8 cellular contexts compared by ENCODE assay signal in genomic region chr11:60970369-60970774, GRCh38. TPM values are rescaled to one million over a fixed set of nuclear protein-coding genes. Genes with fewer than 3 reads are reported as not detected.
DNase-seq lines count a peak whose midpoint lies in the region; ATAC-seq and TF ChIP-seq lines count a peak whose summit lies in the region.

No MANE protein-coding gene starts in this region.

- no peaks in the 10 kb centered on the region for H3K79me2 ChIP-seq in HCT116 (ENCODE audit: insufficient read depth, low read length)
- no peaks in the 10 kb centered on the region for H3K79me2 ChIP-seq in smooth muscle cell (ENCODE audit: low read depth)

- peaks cover 18 to 38% (median 24%) of the 10 kb centered on the region in 4 donors for H3K4me1 Mint-ChIP-seq in CD4-positive, alpha-beta memory T cell

- no peaks in the 10 kb centered on the region for H3K9me3 ChIP-seq in CD4-positive, alpha-beta memory T cell (ENCODE audit: control insufficient read depth in 1 of 2, low read length in 2 of 2)
- H3K9me3 ChIP-seq in HCT116 (ENCODE audit: control insufficient read depth in 1 of 2, insufficient read depth in 1 of 2, low read depth in 1 of 2, low read length in 2 of 2), result no peaks in the 10 kb centered on the region; a peak in 2 of 4 replicates
- no peaks in the 10 kb centered on the region for H3K9me3 ChIP-seq in smooth muscle cell (replicated peaks; ENCODE audit: low read depth)

- no peaks in the 10 kb centered on the region for H3K27me3 ChIP-seq in CD4-positive, alpha-beta memory T cell (ENCODE audit: insufficient read depth, low read length)
- no peaks in the 10 kb centered on the region for H3K27me3 ChIP-seq in HCT116 (ENCODE audit: insufficient read depth, low read length)
- no peaks in the 10 kb centered on the region for H3K27me3 ChIP-seq in smooth muscle cell (ENCODE audit: low read depth)

- peak overlapping the region; percentile 93 to 98 (median 96) for H3K4me3 Mint-ChIP-seq in CD4-positive, alpha-beta memory T cell

- H3K27ac ChIP-seq in CD4-positive, alpha-beta memory T cell (ENCODE audit: low read depth, low read length), result peak overlapping the region; percentile 92
- H3K27ac ChIP-seq in HCT116 (ENCODE audit: low read depth, low read length) (no peak overlapping the region), RWPE1 (no peak overlapping the region), smooth muscle cell (ENCODE audit: low read depth) (no peak overlapping the region)

- peak; percentile 78 to 82 (median 80) for DNase-seq in CD4-positive, alpha-beta memory T cell
- peak; percentile 16 for DNase-seq in HCT116 (ENCODE audit: low read depth, low spot score)
- DNase-seq in RWPE1 (ENCODE audit: low spot score), result peak; percentile 49
- peak; percentile 93 for DNase-seq in activated effector memory CD4-positive, alpha-beta T cell treated with anti-CD3 and anti-CD28 coated beads, Interleukin-2, amount 50 U/mL, for 16 hours
- DNase-seq in Right ventricle myocardium superior, result peak; percentile 77
- no peak for DNase-seq in smooth muscle cell (lab: John Stamatoyannopoulos, UW; ENCODE audit: unreplicated experiment)
- DNase-seq in cerebellar cortex (ENCODE audit: low spot score), result no peak

- ATAC-seq in HCT116 (peak; percentile 99), Right ventricle myocardium superior (ENCODE audit: poor library complexity) (peak; percentile 80), HG02840 (IDR thresholded peaks at IDR 0.05; ENCODE audit: low FRiP score, unreplicated experiment) (no peak)

- peak overlapping the region; percentile 38 to 92 for H3K4me3 ChIP-seq in CD4-positive, alpha-beta memory T cell (ENCODE audit: low read length in 2 of 2)
- H3K4me3 ChIP-seq in HCT116 (replicated peaks in 1 of 2; ENCODE audit: low read depth in 1 of 2, low read length in 2 of 2) (no peak overlapping the region), smooth muscle cell (no peak overlapping the region)

- TF ChIP-seq RAD21 in HCT116 (IDR thresholded peaks at IDR 0.05; ENCODE audit: low read depth), result peak; percentile 80

- peak overlapping the region; percentile 88 to 98 (median 96) for H3K27ac Mint-ChIP-seq in CD4-positive, alpha-beta memory T cell

- peaks cover 3% of the 10 kb centered on the region for H3K36me3 ChIP-seq in CD4-positive, alpha-beta memory T cell (ENCODE audit: insufficient read depth, low read length)
- no peaks in the 10 kb centered on the region for H3K36me3 ChIP-seq in HCT116 (ENCODE audit: control insufficient read depth in 1 of 2, insufficient read depth in 2 of 2, low read length in 2 of 2)
- H3K36me3 ChIP-seq in smooth muscle cell (ENCODE audit: low read depth), result no peaks in the 10 kb centered on the region

- intact Hi-C loops in CD4-positive, alpha-beta memory T cell (cut with micrococcal nuclease), result loop anchor here (1.0 to 2.0 kb wide), 5 partner anchors 53 to 217 kb away; partner anchors contain the start of gene TMEM109
- intact Hi-C loops in HCT116 (cut with micrococcal nuclease) (loop anchor here (1.0 to 2.0 kb wide), 2 partner anchors 159 to 216 kb away; no protein-coding TSS in a partner anchor), Right ventricle myocardium superior (cut with DNase I) (no loop called here)

- H3K9me3 Mint-ChIP-seq in CD4-positive, alpha-beta memory T cell, result peaks cover 0 to 9% (median 3%) of the 10 kb centered on the region in 8 donors

- peaks cover 20 to 35% of the 10 kb centered on the region in 2 donors for H3K36me3 Mint-ChIP-seq in CD4-positive, alpha-beta memory T cell

- POLR2A ChIA-PET in CD4-positive, alpha-beta memory T cell (lab: Charles Lee; ENCODE audit: partially characterized antibody), result interaction anchor here (0.7 to 1.6 kb wide), 3 partner anchors 100 to 122 kb away, joined by 3 to 6 read pairs (median 3); no protein-coding TSS in a partner anchor
- POLR2A ChIA-PET in HCT116 (lab: Charles Lee), result no interaction called here
- POLR2A ChIA-PET in RWPE1 (lab: Yijun Ruan, JAX; ENCODE audit: low non-redundant PET), result no interaction called here

- no peak overlapping the region for H3K9ac ChIP-seq in HCT116 (ENCODE audit: low read length)
- no peak overlapping the region for H3K9ac ChIP-seq in smooth muscle cell (ENCODE audit: low read depth)

- no peaks in the 10 kb centered on the region for H3F3A ChIP-seq in smooth muscle cell (ENCODE audit: low read depth)

- H4K20me1 ChIP-seq in HCT116 (ENCODE audit: insufficient read depth), result no peaks in the 10 kb centered on the region
- no peaks in the 10 kb centered on the region for H4K20me1 ChIP-seq in smooth muscle cell (ENCODE audit: low read depth)

- peaks cover 23% of the 10 kb centered on the region for H3K4me1 ChIP-seq in CD4-positive, alpha-beta memory T cell (ENCODE audit: insufficient read depth, low read length)
- H3K4me1 ChIP-seq in HCT116 (ENCODE audit: control insufficient read depth in 1 of 2, insufficient read depth in 2 of 2, low read length in 2 of 2) (no peaks in the 10 kb centered on the region), smooth muscle cell (ENCODE audit: low read depth) (no peaks in the 10 kb centered on the region)

- H3K4me2 ChIP-seq in HCT116 (ENCODE audit: low read length) (no peak overlapping the region), smooth muscle cell (no peak overlapping the region)

- 24% methylated on average over 9 of the region's 9 CpGs for WGBS in smooth muscle cell (ENCODE audit: low lambda C conversion rate)

- RAD21 ChIA-PET in HCT116 (lab: Charles Lee; ENCODE audit: low non-redundant PET in 1 of 2, low total read pairs in 2 of 2, uncharacterized antibody in 2 of 2, unreplicated experiment in 2 of 2), result interaction anchor here in 1 of 2 experiments (0.7 kb wide), 1 partner anchor 200 kb away, joined by 3 read pairs; no protein-coding TSS in a partner anchor

- TF ChIP-seq POLR2A in HCT116 (IDR thresholded peaks at IDR 0.05; ENCODE audit: borderline replicate concordance, extremely low read depth, insufficient read depth, insufficient read length), result no peak

- H3K27me3 Mint-ChIP-seq in CD4-positive, alpha-beta memory T cell, result peaks cover 0 to 1% of the 10 kb centered on the region in 2 donors

- H3K9me2 ChIP-seq in HCT116 (ENCODE audit: insufficient read depth), result no peaks in the 10 kb centered on the region

- no TSS peak for BruUV-seq in HCT116 (replicated peaks; lab: Mats Ljungman, UMichigan)

- TF ChIP-seq CTCF in HCT116 (IDR thresholded peaks at IDR 0.05 in 2 of 3, conservative IDR thresholded peaks at IDR 0.05 in 1 of 3; ENCODE audit: borderline replicate concordance in 1 of 3, insufficient read depth in 1 of 3, low read depth in 2 of 3, low read length in 2 of 3) (peak; percentile 83 to 93 (median 87); a peak in 5 of 6 replicates), RWPE1 (conservative IDR thresholded peaks at IDR 0.05; ENCODE audit: low read depth) (peak; percentile 69), smooth muscle cell (IDR thresholded peaks at IDR 0.05; ENCODE audit: borderline replicate concordance, insufficient read depth, poor library complexity, severe bottlenecking) (peak; percentile 69)

- CTCF ChIA-PET in CD4-positive, alpha-beta memory T cell (lab: Charles Lee; ENCODE audit: partially characterized antibody), result interaction anchor here (0.9 to 3.5 kb wide), 25 partner anchors 9 to 188 kb away, joined by 3 to 18 read pairs (median 5); no protein-coding TSS in a partner anchor
- CTCF ChIA-PET in HCT116 (lab: Charles Lee), result interaction anchor here (0.5 to 2.5 kb wide), 8 partner anchors 9 to 217 kb away, joined by 3 to 11 read pairs (median 3); partner anchors contain the start of gene TMEM109
- CTCF ChIA-PET in RWPE1 (lab: Yijun Ruan, JAX), result interaction anchor here (0.5 to 1.2 kb wide), 3 partner anchors 15 to 169 kb away, joined by 4 read pairs; no protein-coding TSS in a partner anchor

- H2AFZ ChIP-seq in HCT116 (ENCODE audit: low read depth, low read length, poor library complexity, severe bottlenecking) (no peak overlapping the region), smooth muscle cell (ENCODE audit: low read depth) (no peak overlapping the region)

TF ChIP-seq in HCT116, 20 proteins besides CTCF, POLR2A, EP300 and RAD21 (continues in another document):
- TF ChIP-seq JUND (IDR thresholded peaks at IDR 0.05), result no peak
- TF ChIP-seq YY1 (IDR thresholded peaks at IDR 0.05; ENCODE audit: extremely low read depth, insufficient replicate concordance, low read depth, low read length), result no peak

RNA-seq across cellular contexts. Expression of gene CD6, which starts 1.1 kb away (rescaled TPM):
- total RNA-seq in CD4-positive, alpha-beta memory T cell, result 100 to 1,000 TPM; 414 to 428 TPM
- 100 to 1,000 TPM; 281 to 298 TPM for polyA plus RNA-seq in CD4-positive, alpha-beta memory T cell
- total RNA-seq in HCT116 (2021; ENCODE audit: unreplicated experiment) (1.4 TPM), Right ventricle myocardium superior (0.08 TPM), smooth muscle cell (0.27 TPM in 1 of 2 replicates, not detected in the other)
- 0.56 TPM in 1 of 2 replicates, not detected in the other for polyA plus RNA-seq in HCT116 (2012)
- polyA plus RNA-seq in smooth muscle cell, result 0.21 TPM in 1 of 2 replicates, not detected in the other

RNA-seq across cellular contexts. Expression of gene SLC15A3, which starts 18.4 kb away (rescaled TPM):
- 1 to 10 TPM; 4.6 to 5.4 TPM for total RNA-seq in CD4-positive, alpha-beta memory T cell
- polyA plus RNA-seq in CD4-positive, alpha-beta memory T cell, result under 1 TPM in 1 of 2 donors, not detected in 1; 0.29 TPM
- total RNA-seq in HCT116 (2021; ENCODE audit: unreplicated experiment) (not detected), Right ventricle myocardium superior (19.1 TPM), smooth muscle cell (0.27 and 0.99 TPM in 2 replicates)
- 0.09 TPM in 1 of 2 replicates, not detected in the other for polyA plus RNA-seq in HCT116 (2012)
- polyA plus RNA-seq in smooth muscle cell, result 0.33 and 2.4 TPM in 2 replicates

RNA-seq across cellular contexts. Expression of gene TMEM132A, which starts 46.1 kb away (rescaled TPM):
- under 1 TPM; 0.78 to 0.93 TPM for total RNA-seq in CD4-positive, alpha-beta memory T cell
- not detected for polyA plus RNA-seq in CD4-positive, alpha-beta memory T cell
- total RNA-seq in HCT116 (2021; ENCODE audit: unreplicated experiment) (120 TPM), Right ventricle myocardium superior (6.5 TPM), smooth muscle cell (40.7 and 46.6 TPM in 2 replicates)
- polyA plus RNA-seq in HCT116 (2012), result 93.4 and 100 TPM in 2 replicates
- 91.3 and 108 TPM in 2 replicates for polyA plus RNA-seq in smooth muscle cell

RNA-seq across cellular contexts. Expression of gene TMEM109, which starts 56.4 kb away (rescaled TPM):
- total RNA-seq in CD4-positive, alpha-beta memory T cell, result 10 to 100 TPM; 66.9 to 68.0 TPM
- polyA plus RNA-seq in CD4-positive, alpha-beta memory T cell, result 100 to 1,000 TPM; 195 to 333 TPM
- 44.4 TPM for total RNA-seq in HCT116 (2021; ENCODE audit: unreplicated experiment)
- polyA plus RNA-seq in HCT116 (2012), result 32.1 and 37.7 TPM in 2 replicates
- 82.2 TPM for total RNA-seq in Right ventricle myocardium superior
- total RNA-seq in smooth muscle cell, result 19.8 and 48.5 TPM in 2 replicates
- polyA plus RNA-seq in smooth muscle cell, result 99.7 and 107 TPM in 2 replicates

Comparison
In these comparisons a context has a peak if more than half of its experiments do, and no peak if none do; other contexts are left out.
1. DNase-seq: peak in CD4-positive, alpha-beta memory T cell (5 of 5), HCT116 (single experiment), RWPE1 (single experiment), activated effector memory CD4-positive, alpha-beta T cell treated with anti-CD3 and anti-CD28 coated beads, Interleukin-2, amount 50 U/mL, for 16 hours (single experiment) and Right ventricle myocardium superior (single experiment); none in smooth muscle cell (single experiment) and cerebellar cortex (single experiment).
2. H3K4me3 ChIP-seq: peak in CD4-positive, alpha-beta memory T cell (2 of 2); none in HCT116 (0 of 2) and smooth muscle cell (single experiment).
3. RNA of gene CD6, which starts 1.1 kb away (total RNA-seq): 414 to 428 TPM in CD4-positive, alpha-beta memory T cell; 1.4 TPM in HCT116 (single experiment), 0.27 TPM in smooth muscle cell and 0.08 TPM in Right ventricle myocardium superior (single experiment); every median in the first group is over 100 times any median in the second.
4. Peak in every context shown above with its lines, with median percentiles within 50 percentile points of each other: CTCF ChIP-seq.